ENCODE assay signal across 9 cellular contexts in the genomic region with DNA sequence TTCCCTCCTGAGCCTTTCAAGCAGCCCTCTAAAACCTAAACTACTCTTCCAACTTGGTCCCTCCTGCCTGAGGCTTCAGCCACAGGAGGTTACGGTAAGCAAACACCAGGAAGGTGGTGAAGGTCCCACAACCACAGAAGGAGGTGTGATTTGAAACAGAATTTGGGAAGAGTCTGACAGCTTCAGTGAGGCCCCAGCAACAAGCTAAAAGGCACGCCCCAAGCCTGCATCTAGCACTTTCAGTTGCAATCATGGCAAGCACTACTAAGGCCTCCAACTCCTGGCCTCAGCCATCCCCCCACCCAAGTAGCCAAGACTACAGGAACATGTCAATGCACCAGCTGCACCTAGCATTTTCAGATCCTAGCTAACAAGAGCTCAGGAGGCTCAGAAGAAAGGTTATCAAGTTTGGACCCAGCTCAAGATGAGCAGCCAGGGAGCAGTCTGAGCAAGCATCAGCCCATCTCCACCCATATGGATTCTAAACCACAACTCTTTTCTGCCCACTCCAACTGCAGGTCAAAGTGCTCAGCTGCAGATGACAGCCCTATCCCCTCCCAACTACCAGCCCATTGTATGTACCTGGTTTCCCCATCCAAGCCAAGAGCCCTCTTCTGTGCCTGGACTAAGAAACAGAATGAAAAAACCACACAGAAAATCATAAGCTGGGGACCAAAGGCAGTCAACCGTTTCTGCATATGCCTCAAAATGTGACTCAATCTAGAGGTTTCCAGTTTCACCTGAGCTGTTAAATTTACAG. TPM values are rescaled to one million over a fixed set of nuclear protein-coding genes. Genes with fewer than 3 reads are reported as not detected.
A peak's percentile ranks its signal among the peaks of the same experiment; 100 is the strongest.
DNase-seq lines count a peak whose midpoint lies in the region; ATAC-seq and TF ChIP-seq lines count a peak whose summit lies in the region.
"Had no signal": no experiment of that assay in that cellular context is flagged by ENCODE, and none has a peak within 500 bp of the region (broad histone marks: within the 10 kb centered on the region; RNA-seq: fewer than 3 reads in every experiment).

No MANE protein-coding gene starts in this region.

- no peak overlapping the region for H2AFZ ChIP-seq in PC-3 (ENCODE audit: low read length)
- H2AFZ ChIP-seq in parathyroid adenoma = peak overlapping the region; percentile 47

- 0 out of 2 replicates have a peak, but pooled peaks cover 2% of the 10 kb centered on the region for H4K20me1 ChIP-seq in PC-3 (ENCODE audit: low read length)

- TF ChIP-seq CTCF in PC-3 (conservative IDR thresholded peaks at IDR 0.05; ENCODE audit: low read depth, low read length) = no peak
- no peak for TF ChIP-seq CTCF in dorsolateral prefrontal cortex (IDR thresholded peaks at IDR 0.05 in 54 of 56, conservative IDR thresholded peaks at IDR 0.05 in 2 of 56; ENCODE audit: low read depth in 1 of 56, partially characterized antibody in 56 of 56)
- no peak for TF ChIP-seq CTCF in parathyroid adenoma (IDR thresholded peaks at IDR 0.05)

- no peaks in the 10 kb centered on the region for H3K9me2 ChIP-seq in PC-3 (replicated peaks; ENCODE audit: low read length)

- H3F3A ChIP-seq in PC-3 (ENCODE audit: low read length, unreplicated experiment) = peaks cover 14% of the 10 kb centered on the region

- BruUV-seq in PC-3 (replicated peaks; lab: Mats Ljungman, UMichigan) = no TSS peak

- H3K27ac ChIP-seq in PC-3 (ENCODE audit: low read length) = peak overlapping the region; percentile 94
- H3K27ac ChIP-seq in dorsolateral prefrontal cortex = peak overlapping the region in 47 of 59 donors; percentile 19 to 86 (median 71)
- H3K27ac ChIP-seq in parathyroid adenoma = peak overlapping the region; percentile 98
- H3K27ac ChIP-seq: neutrophil had no signal

- ATAC-seq in GM21737 (IDR thresholded peaks at IDR 0.05; ENCODE audit: unreplicated experiment) = peak; percentile 28
- ATAC-seq in PC-3 = no peak
- ATAC-seq in HG03469 (IDR thresholded peaks at IDR 0.05; ENCODE audit: unreplicated experiment) = no peak
- ATAC-seq in left lobe of liver = no peak
- no peak for ATAC-seq in HG03025 (IDR thresholded peaks at IDR 0.05; ENCODE audit: low FRiP score, unreplicated experiment)

- peaks cover 22% of the 10 kb centered on the region for H3K79me2 ChIP-seq in PC-3 (ENCODE audit: low read length)
- no peaks in the 10 kb centered on the region for H3K79me2 ChIP-seq in parathyroid adenoma

- H3K36me3 ChIP-seq in PC-3 (ENCODE audit: low read depth, low read length) = peaks cover 24% of the 10 kb centered on the region
- H3K36me3 ChIP-seq in parathyroid adenoma (ENCODE audit: control insufficient read depth, insufficient read depth, low read length) = no peaks in the 10 kb centered on the region

- H3K4me3 ChIP-seq in PC-3 (ENCODE audit: low read length) (peak overlapping the region; percentile 1; the same call in 1 of the 2 replicates), dorsolateral prefrontal cortex (peak overlapping the region in 1 of 59 donors; percentile 11), parathyroid adenoma (ENCODE audit: low read depth, low read length) (peak overlapping the region; percentile 27)

- POLR2A ChIA-PET in PC-3 (lab: Charles Lee; ENCODE audit: unreplicated experiment) = interaction anchor here (0.6 to 1.4 kb wide), 3 partner anchors 10 to 134 kb away, joined by 4 to 13 read pairs (median 7); partner anchors contain the start of genes AHNAK and TUT1

- H3K4me1 ChIP-seq in PC-3 (ENCODE audit: insufficient read depth, low read length) (peaks cover 98% of the 10 kb centered on the region), parathyroid adenoma (peaks cover 47% of the 10 kb centered on the region)

- H3K9me3 ChIP-seq in PC-3 (ENCODE audit: low read length) (no peaks in the 10 kb centered on the region), parathyroid adenoma (ENCODE audit: control insufficient read depth, low read length) (no peaks in the 10 kb centered on the region)
- H3K9me3 ChIP-seq: neutrophil had no signal

- H3K9ac ChIP-seq in PC-3 (ENCODE audit: low read length) (peak overlapping the region; percentile 50), parathyroid adenoma (no peak overlapping the region)

- H3K4me2 ChIP-seq in PC-3 (ENCODE audit: low read length) = peak overlapping the region; percentile 90
- H3K4me2 ChIP-seq in parathyroid adenoma (ENCODE audit: low read length) = peak overlapping the region; percentile 68

- intact Hi-C loops in PC-3 (cut with micrococcal nuclease) (loop anchor here (10.0 kb wide), 1 partner anchor 582 kb away; no protein-coding TSS in a partner anchor), dorsolateral prefrontal cortex (cut with DNase I) (loop anchor here in 1 of 2 donors (5.0 kb wide), 1 partner anchor 60 kb away; no protein-coding TSS in a partner anchor)

- CTCF ChIA-PET in PC-3 (lab: Charles Lee) = interaction anchor here (0.6 to 3.3 kb wide), 8 partner anchors 9 to 162 kb away, joined by 3 to 26 read pairs (median 4); partner anchors contain the start of genes EEF1G and TUT1

- DNase-seq in DMS 273 (lab: John Stamatoyannopoulos, UW; ENCODE audit: unreplicated experiment) = peak; percentile 63
- peak; percentile 55 for DNase-seq in PC-3
- DNase-seq in dorsolateral prefrontal cortex = no peak
- no peak for DNase-seq in left lobe of liver (ENCODE audit: low spot score)

- H3K27me3 ChIP-seq in PC-3 (ENCODE audit: low read length) = no peaks in the 10 kb centered on the region
- no peaks in the 10 kb centered on the region for H3K27me3 ChIP-seq in dorsolateral prefrontal cortex
- no peaks in the 10 kb centered on the region for H3K27me3 ChIP-seq in parathyroid adenoma (ENCODE audit: control insufficient read depth, insufficient read depth, low read length)

RNA-seq across cellular contexts. Expression of gene AHNAK, which starts 10.4 kb away (rescaled TPM):
- total RNA-seq in PC-3 (2014; rRNA removed) (287 and 383 TPM in 2 replicates), dorsolateral prefrontal cortex (100 to 1,000 TPM in 106 of 120 experiments, 10 to 100 TPM in 14; 61.5 to 470 (median 154) TPM), left lobe of liver (115 TPM)

RNA-seq across cellular contexts. Expression of gene EEF1G, which starts 16.6 kb away (rescaled TPM):
- total RNA-seq in PC-3 (2014; rRNA removed) (1,577 and 1,815 TPM in 2 replicates), dorsolateral prefrontal cortex (100 to 1,000 TPM; 260 to 479 (median 336) TPM), left lobe of liver (441 TPM)

RNA-seq across cellular contexts. Expression of gene TUT1, which starts 34.3 kb away (rescaled TPM):
- total RNA-seq in PC-3 (2014; rRNA removed) (17.8 and 20.6 TPM in 2 replicates), dorsolateral prefrontal cortex (10 to 100 TPM; 11.6 to 30.9 (median 19.4) TPM), left lobe of liver (32.6 TPM)

RNA-seq across cellular contexts. Expression of gene MTA2, which starts 44.6 kb away (rescaled TPM):
- total RNA-seq in PC-3 (2014; rRNA removed) (193 and 259 TPM in 2 replicates), dorsolateral prefrontal cortex (10 to 100 TPM; 39.4 to 85.0 (median 58.9) TPM), left lobe of liver (24.4 TPM)

RNA-seq across cellular contexts. Expression of gene EML3, which starts 55.5 kb away (rescaled TPM):
- 32.8 and 50.6 TPM in 2 replicates for total RNA-seq in PC-3 (2014; rRNA removed)
- total RNA-seq in dorsolateral prefrontal cortex = 10 to 100 TPM; 19.0 to 72.1 (median 37.3) TPM
- total RNA-seq in left lobe of liver = 29.9 TPM

Comparison
In these comparisons a context has a peak if more than half of its experiments do, and no peak if none do; other contexts are left out.
1. DNase-seq: peak in DMS 273 (single experiment) and PC-3 (single experiment); none in dorsolateral prefrontal cortex (0 of 10) and left lobe of liver (single experiment).
2. Peak in every context shown above with its lines, with median percentiles within 50 percentile points of each other: H3K27ac ChIP-seq.